1 cellular context compared by ENCODE assay signal in genomic region chr2:196592912-196593881, GRCh38.
TF ChIP-seq lines count a peak whose summit lies in the region.

HECW2 (minus strand) TSS chr2:196593554.

TF ChIP-seq in HepG2, 621 proteins besides CTCF, POLR2A, EP300 and RAD21 (continued from another document and continues in another):
- TF ChIP-seq, protein P1, sequence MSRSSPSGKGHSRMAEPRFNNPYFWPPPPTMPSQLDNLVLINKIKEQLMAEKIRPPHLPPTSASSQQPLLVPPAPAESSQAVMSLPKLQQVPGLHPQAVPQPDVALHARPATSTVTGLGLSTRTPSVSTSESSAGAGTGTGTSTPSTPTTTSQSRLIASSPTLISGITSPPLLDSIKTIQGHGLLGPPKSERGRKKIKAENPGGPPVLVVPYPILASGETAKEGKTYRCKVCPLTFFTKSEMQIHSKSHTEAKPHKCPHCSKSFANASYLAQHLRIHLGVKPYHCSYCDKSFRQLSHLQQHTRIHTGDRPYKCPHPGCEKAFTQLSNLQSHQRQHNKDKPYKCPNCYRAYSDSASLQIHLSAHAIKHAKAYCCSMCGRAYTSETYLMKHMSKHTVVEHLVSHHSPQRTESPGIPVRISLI (CRISPR knock-in tag; IDR thresholded peaks at IDR 0.05; ENCODE audit: borderline replicate concordance) = no peak
- 0 out of 2 replicates have a peak, but pooled peaks have one; percentile 35 for TF ChIP-seq ZNF691 (CRISPR knock-in tag; IDR thresholded peaks at IDR 0.05; ENCODE audit: borderline replicate concordance, low read depth)
- 0 out of 2 replicates have a peak, but pooled peaks have one; percentile 38 for TF ChIP-seq REPIN1 (CRISPR knock-in tag; IDR thresholded peaks at IDR 0.05; ENCODE audit: borderline replicate concordance, low read depth)
- TF ChIP-seq, protein P2, sequence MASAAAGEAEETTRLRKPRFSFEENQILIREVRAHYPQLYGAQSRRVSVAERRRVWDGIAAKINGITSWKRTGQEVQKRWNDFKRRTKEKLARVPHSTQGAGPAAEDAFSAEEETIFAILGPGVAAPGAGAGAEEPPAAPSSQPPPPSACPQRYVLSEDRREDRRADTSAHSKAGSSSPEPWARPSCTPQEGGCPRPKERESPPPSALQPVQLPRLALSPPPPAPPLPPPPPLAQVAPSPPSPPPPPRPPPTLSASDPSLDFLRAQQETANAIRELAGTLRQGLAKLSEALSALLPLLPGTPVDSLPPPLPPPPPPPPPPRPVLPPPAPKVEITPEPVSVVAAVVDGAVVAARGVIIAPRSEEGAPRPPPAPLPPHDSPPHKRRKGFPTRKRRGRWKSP (CRISPR knock-in tag; IDR thresholded peaks at IDR 0.05) = peak; percentile 95
- TF ChIP-seq, protein P3, sequence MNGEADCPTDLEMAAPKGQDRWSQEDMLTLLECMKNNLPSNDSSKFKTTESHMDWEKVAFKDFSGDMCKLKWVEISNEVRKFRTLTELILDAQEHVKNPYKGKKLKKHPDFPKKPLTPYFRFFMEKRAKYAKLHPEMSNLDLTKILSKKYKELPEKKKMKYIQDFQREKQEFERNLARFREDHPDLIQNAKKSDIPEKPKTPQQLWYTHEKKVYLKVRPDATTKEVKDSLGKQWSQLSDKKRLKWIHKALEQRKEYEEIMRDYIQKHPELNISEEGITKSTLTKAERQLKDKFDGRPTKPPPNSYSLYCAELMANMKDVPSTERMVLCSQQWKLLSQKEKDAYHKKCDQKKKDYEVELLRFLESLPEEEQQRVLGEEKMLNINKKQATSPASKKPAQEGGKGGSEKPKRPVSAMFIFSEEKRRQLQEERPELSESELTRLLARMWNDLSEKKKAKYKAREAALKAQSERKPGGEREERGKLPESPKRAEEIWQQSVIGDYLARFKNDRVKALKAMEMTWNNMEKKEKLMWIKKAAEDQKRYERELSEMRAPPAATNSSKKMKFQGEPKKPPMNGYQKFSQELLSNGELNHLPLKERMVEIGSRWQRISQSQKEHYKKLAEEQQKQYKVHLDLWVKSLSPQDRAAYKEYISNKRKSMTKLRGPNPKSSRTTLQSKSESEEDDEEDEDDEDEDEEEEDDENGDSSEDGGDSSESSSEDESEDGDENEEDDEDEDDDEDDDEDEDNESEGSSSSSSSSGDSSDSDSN (CRISPR knock-in tag; IDR thresholded peaks at IDR 0.05) = peak; percentile 74
- TF ChIP-seq TBX3 (IDR thresholded peaks at IDR 0.05; ENCODE audit: borderline replicate concordance) = no peak
- peak; percentile 34; the same call in 1 of the 2 replicates for TF ChIP-seq YEATS4 (CRISPR knock-in tag; IDR thresholded peaks at IDR 0.05; ENCODE audit: borderline replicate concordance)
- TF ChIP-seq ZNF160 (CRISPR knock-in tag; IDR thresholded peaks at IDR 0.05) = no peak
- TF ChIP-seq XBP1 (CRISPR knock-in tag; IDR thresholded peaks at IDR 0.05) = no peak
- TF ChIP-seq RFX5 (IDR thresholded peaks at IDR 0.05; ENCODE audit: low read depth, low read length) = no peak
- no peak for TF ChIP-seq ARNT2 (CRISPR knock-in tag; IDR thresholded peaks at IDR 0.05; ENCODE audit: low read depth)
- TF ChIP-seq DZIP1 (CRISPR knock-in tag; IDR thresholded peaks at IDR 0.05) = no peak
- no peak for TF ChIP-seq HOXA3 (CRISPR knock-in tag; IDR thresholded peaks at IDR 0.05)
- TF ChIP-seq ZNF468 (CRISPR knock-in tag; IDR thresholded peaks at IDR 0.05) = no peak
- no peak for TF ChIP-seq NFYC (CRISPR knock-in tag; IDR thresholded peaks at IDR 0.05)
- TF ChIP-seq ZSCAN22 (CRISPR knock-in tag; IDR thresholded peaks at IDR 0.05) = no peak
- TF ChIP-seq ZNF777 (CRISPR knock-in tag; IDR thresholded peaks at IDR 0.05) = peak; percentile 95
- no peak for TF ChIP-seq JUN (CRISPR knock-in tag; IDR thresholded peaks at IDR 0.05)
- TF ChIP-seq ZNF652 (CRISPR knock-in tag; IDR thresholded peaks at IDR 0.05; ENCODE audit: borderline replicate concordance, low read depth) = no peak
- peak; percentile 15 for TF ChIP-seq YY1 (IDR thresholded peaks at IDR 0.05; ENCODE audit: insufficient read depth, insufficient replicate concordance, low read depth, low read length)
- peak; percentile 33; the same call in 1 of the 2 replicates for TF ChIP-seq ZMYM3 (CRISPR knock-in tag; IDR thresholded peaks at IDR 0.05)
- TF ChIP-seq E2F5 (CRISPR knock-in tag; conservative IDR thresholded peaks at IDR 0.05) = 0 out of 2 replicates have a peak, but pooled peaks have one; percentile 23
- no peak for TF ChIP-seq ZNF644 (CRISPR knock-in tag; IDR thresholded peaks at IDR 0.05; ENCODE audit: low read depth)
- TF ChIP-seq, protein P4, sequence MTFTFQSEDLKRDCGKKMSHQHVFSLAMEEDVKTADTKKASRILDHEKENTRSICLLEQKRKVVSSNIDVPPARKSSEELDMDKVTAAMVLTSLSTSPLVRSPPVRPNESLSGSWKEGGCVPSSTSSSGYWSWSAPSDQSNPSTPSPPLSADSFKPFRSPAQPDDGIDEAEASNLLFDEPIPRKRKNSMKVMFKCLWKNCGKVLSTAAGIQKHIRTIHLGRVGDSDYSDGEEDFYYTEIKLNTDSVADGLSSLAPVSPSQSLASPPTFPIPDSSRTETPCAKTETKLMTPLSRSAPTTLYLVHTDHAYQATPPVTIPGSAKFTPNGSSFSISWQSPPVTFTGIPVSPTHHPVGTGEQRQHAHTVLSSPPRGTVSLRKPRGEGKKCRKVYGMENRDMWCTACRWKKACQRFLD (CRISPR knock-in tag; IDR thresholded peaks at IDR 0.05; ENCODE audit: borderline replicate concordance) = 0 out of 2 replicates have a peak, but pooled peaks have one; percentile 47
- no peak for TF ChIP-seq ZNF33A (CRISPR knock-in tag; IDR thresholded peaks at IDR 0.05; ENCODE audit: borderline replicate concordance)
- TF ChIP-seq ZNF414 (CRISPR knock-in tag; IDR thresholded peaks at IDR 0.05) = no peak
- TF ChIP-seq ZNF557 (CRISPR knock-in tag; IDR thresholded peaks at IDR 0.05) = no peak
- TF ChIP-seq, protein P5, sequence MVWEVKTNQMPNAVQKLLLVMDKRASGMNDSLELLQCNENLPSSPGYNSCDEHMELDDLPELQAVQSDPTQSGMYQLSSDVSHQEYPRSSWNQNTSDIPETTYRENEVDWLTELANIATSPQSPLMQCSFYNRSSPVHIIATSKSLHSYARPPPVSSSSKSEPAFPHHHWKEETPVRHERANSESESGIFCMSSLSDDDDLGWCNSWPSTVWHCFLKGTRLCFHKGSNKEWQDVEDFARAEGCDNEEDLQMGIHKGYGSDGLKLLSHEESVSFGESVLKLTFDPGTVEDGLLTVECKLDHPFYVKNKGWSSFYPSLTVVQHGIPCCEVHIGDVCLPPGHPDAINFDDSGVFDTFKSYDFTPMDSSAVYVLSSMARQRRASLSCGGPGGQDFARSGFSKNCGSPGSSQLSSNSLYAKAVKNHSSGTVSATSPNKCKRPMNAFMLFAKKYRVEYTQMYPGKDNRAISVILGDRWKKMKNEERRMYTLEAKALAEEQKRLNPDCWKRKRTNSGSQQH (CRISPR knock-in tag; IDR thresholded peaks at IDR 0.05; ENCODE audit: low read depth) = no peak
- no peak for TF ChIP-seq SCMH1 (CRISPR knock-in tag; IDR thresholded peaks at IDR 0.05; ENCODE audit: borderline replicate concordance)
- TF ChIP-seq EZH2 (conservative IDR thresholded peaks at IDR 0.05; ENCODE audit: low read depth, low read length) = peak; percentile 85; the same call in 1 of the 2 replicates
- no peak for TF ChIP-seq MTA3 (CRISPR knock-in tag; IDR thresholded peaks at IDR 0.05)
- no peak for TF ChIP-seq SSRP1 (CRISPR knock-in tag; IDR thresholded peaks at IDR 0.05)
- no peak for TF ChIP-seq ZNF496 (CRISPR knock-in tag; IDR thresholded peaks at IDR 0.05; ENCODE audit: insufficient replicate concordance)
- TF ChIP-seq MIXL1 (CRISPR knock-in tag; IDR thresholded peaks at IDR 0.05) = no peak
- TF ChIP-seq ZNF788 (CRISPR knock-in tag; IDR thresholded peaks at IDR 0.05; ENCODE audit: borderline replicate concordance) = peak; percentile 50; the same call in 1 of the 2 replicates
- no peak for TF ChIP-seq GATA4 (IDR thresholded peaks at IDR 0.05; ENCODE audit: borderline replicate concordance, low read depth)
- no peak for TF ChIP-seq GATAD2A (CRISPR knock-in tag; IDR thresholded peaks at IDR 0.05)
- TF ChIP-seq, protein P6, sequence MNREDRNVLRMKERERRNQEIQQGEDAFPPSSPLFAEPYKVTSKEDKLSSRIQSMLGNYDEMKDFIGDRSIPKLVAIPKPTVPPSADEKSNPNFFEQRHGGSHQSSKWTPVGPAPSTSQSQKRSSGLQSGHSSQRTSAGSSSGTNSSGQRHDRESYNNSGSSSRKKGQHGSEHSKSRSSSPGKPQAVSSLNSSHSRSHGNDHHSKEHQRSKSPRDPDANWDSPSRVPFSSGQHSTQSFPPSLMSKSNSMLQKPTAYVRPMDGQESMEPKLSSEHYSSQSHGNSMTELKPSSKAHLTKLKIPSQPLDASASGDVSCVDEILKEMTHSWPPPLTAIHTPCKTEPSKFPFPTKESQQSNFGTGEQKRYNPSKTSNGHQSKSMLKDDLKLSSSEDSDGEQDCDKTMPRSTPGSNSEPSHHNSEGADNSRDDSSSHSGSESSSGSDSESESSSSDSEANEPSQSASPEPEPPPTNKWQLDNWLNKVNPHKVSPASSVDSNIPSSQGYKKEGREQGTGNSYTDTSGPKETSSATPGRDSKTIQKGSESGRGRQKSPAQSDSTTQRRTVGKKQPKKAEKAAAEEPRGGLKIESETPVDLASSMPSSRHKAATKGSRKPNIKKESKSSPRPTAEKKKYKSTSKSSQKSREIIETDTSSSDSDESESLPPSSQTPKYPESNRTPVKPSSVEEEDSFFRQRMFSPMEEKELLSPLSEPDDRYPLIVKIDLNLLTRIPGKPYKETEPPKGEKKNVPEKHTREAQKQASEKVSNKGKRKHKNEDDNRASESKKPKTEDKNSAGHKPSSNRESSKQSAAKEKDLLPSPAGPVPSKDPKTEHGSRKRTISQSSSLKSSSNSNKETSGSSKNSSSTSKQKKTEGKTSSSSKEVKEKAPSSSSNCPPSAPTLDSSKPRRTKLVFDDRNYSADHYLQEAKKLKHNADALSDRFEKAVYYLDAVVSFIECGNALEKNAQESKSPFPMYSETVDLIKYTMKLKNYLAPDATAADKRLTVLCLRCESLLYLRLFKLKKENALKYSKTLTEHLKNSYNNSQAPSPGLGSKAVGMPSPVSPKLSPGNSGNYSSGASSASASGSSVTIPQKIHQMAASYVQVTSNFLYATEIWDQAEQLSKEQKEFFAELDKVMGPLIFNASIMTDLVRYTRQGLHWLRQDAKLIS (CRISPR knock-in tag; IDR thresholded peaks at IDR 0.05) = no peak
- TF ChIP-seq KDM5B (CRISPR knock-in tag; IDR thresholded peaks at IDR 0.05; ENCODE audit: borderline replicate concordance) = no peak; the same call in 1 of the 2 replicates
- TF ChIP-seq TFDP1 (CRISPR knock-in tag; IDR thresholded peaks at IDR 0.05; ENCODE audit: borderline replicate concordance) = peak; percentile 36; the same call in 1 of the 2 replicates
- TF ChIP-seq NRL (CRISPR knock-in tag; IDR thresholded peaks at IDR 0.05; ENCODE audit: borderline replicate concordance) = no peak
- TF ChIP-seq BRD4 (CRISPR knock-in tag; IDR thresholded peaks at IDR 0.05) = 0 out of 2 replicates have a peak, but pooled peaks have one; percentile 21
- no peak for TF ChIP-seq FIP1L1 (IDR thresholded peaks at IDR 0.05; ENCODE audit: borderline replicate concordance, insufficient read depth, low read depth, low read length)
- no peak for TF ChIP-seq POLR2AphosphoS5 (IDR thresholded peaks at IDR 0.05; ENCODE audit: low read depth, low read length)
- TF ChIP-seq ZNF260 (CRISPR knock-in tag; IDR thresholded peaks at IDR 0.05; ENCODE audit: borderline replicate concordance, low read depth) = no peak
- TF ChIP-seq PAX8 (CRISPR knock-in tag; IDR thresholded peaks at IDR 0.05; ENCODE audit: borderline replicate concordance) = 0 out of 2 replicates have a peak, but pooled peaks have one; percentile 78
- no peak for TF ChIP-seq ZNF12 (CRISPR knock-in tag; IDR thresholded peaks at IDR 0.05)
- no peak for TF ChIP-seq ZNF20 (CRISPR knock-in tag; IDR thresholded peaks at IDR 0.05)
